Comparison of ENCODE assay signal across 22 cellular contexts in the genomic region with DNA sequence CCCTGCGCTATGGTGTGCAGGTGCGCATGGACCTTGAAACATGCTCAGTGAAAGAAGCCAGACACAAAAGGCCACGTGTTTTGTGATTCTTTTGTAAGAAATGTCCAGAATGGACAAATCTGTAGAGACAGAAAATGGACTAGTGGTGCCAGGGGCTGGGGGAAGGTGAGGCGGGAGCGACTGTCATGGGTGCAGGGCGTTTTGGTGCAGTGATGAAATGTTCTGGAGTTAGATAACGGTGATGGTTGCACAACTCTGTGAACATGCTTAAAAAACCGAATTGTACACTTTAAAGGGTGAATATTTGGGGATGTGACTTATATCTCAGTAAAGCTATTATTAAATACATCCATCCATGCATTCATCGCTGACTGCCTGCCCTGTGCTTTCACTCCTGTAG. TPM values are rescaled to one million over a fixed set of nuclear protein-coding genes. Genes with fewer than 3 reads are reported as not detected.
DNase-seq lines count a peak whose midpoint lies in the region; ATAC-seq and TF ChIP-seq lines count a peak whose summit lies in the region.
"Had no signal": no experiment of that assay in that cellular context is flagged by ENCODE, and none has a peak within 500 bp of the region (broad histone marks: within the 10 kb centered on the region; RNA-seq: fewer than 3 reads in every experiment).

No MANE protein-coding gene starts in this region.

- in situ Hi-C loops in IMR-90 (cut with MboI; ENCODE audit: low sequenced_read_pairs): loop anchor here (25.0 kb wide), 1 partner anchor 335 kb away; a partner anchor contains a TSS

- H2AFZ ChIP-seq in IMR-90 (replicated peaks; ENCODE audit: low read length, poor library complexity): no peak overlapping the region

- H4K20me1 ChIP-seq in IMR-90 (ENCODE audit: insufficient read depth, low read length): no peaks in the 10 kb centered on the region

- no peak overlapping the region for H3K4me2 ChIP-seq in IMR-90 (ENCODE audit: low read depth, low read length)
- H3K4me2 ChIP-seq: A549 had no signal

- H3K4me3 ChIP-seq in IMR-90 (ENCODE audit: insufficient read depth, low read depth, low read length) (no peak overlapping the region), right atrium auricular region (no peak overlapping the region)
- H3K4me3 ChIP-seq: A549 had no signal

- no peak overlapping the region for H4K5ac ChIP-seq in IMR-90 (ENCODE audit: low read depth, low read length)

- no peak overlapping the region for H4K91ac ChIP-seq in IMR-90 (ENCODE audit: insufficient read depth, low read depth, low read length)

- peaks cover 22% of the 10 kb centered on the region for H3K36me3 Mint-ChIP-seq in glutamatergic neuron (ENCODE audit: unreplicated experiment)

- no peak overlapping the region for H2BK20ac ChIP-seq in IMR-90 (ENCODE audit: low read depth, low read length)

- peaks cover 9% of the 10 kb centered on the region for H3K9me3 Mint-ChIP-seq in glutamatergic neuron (ENCODE audit: unreplicated experiment)

- no TSS peak for BruUV-seq in IMR-90 (replicated peaks; lab: Mats Ljungman, UMichigan)

- no peak overlapping the region for H2AK9ac ChIP-seq in IMR-90 (replicated peaks; ENCODE audit: low read depth, low read length, poor library complexity)

- no peak for TF ChIP-seq POLR2A in IMR-90 (IDR thresholded peaks at IDR 0.05; ENCODE audit: low read depth, low read length)

- H3K27ac Mint-ChIP-seq in glutamatergic neuron (ENCODE audit: unreplicated experiment): peak overlapping the region; percentile 49
- H3K27ac Mint-ChIP-seq: HFFc6 had no signal

- POLR2A ChIA-PET in IMR-90 (lab: Charles Lee; ENCODE audit: unreplicated experiment): no interaction called here

- CTCF ChIA-PET in IMR-90 (lab: Yijun Ruan, JAX): no interaction called here

- no peaks in the 10 kb centered on the region for H3K79me1 ChIP-seq in IMR-90 (ENCODE audit: low read depth in 1 of 2, low read length in 2 of 2)

- no peak overlapping the region for H3K18ac ChIP-seq in IMR-90 (ENCODE audit: low read depth, low read length)

- 100% methylated on average over 4 of the region's 9 CpGs; no CpG with 5 or more reads in 1 of the 2 experiments for WGBS in IMR-90 (ENCODE audit: extremely low coverage in 2 of 2, insufficient read length in 1 of 2), 2 experiments

- H3K4me1 ChIP-seq in IMR-90 (ENCODE audit: control insufficient read depth, insufficient read depth, low read length) (peaks cover 3% of the 10 kb centered on the region; the same call in 1 of the 2 replicates), right atrium auricular region (no peaks in the 10 kb centered on the region)
- H3K4me1 ChIP-seq: A549 had no signal

- no peak overlapping the region for H2BK120ac ChIP-seq in IMR-90 (ENCODE audit: low read depth, low read length)

- H3K27me3 ChIP-seq in IMR-90 (ENCODE audit: control insufficient read depth, insufficient read depth, low read length) (peaks cover 9% of the 10 kb centered on the region), right atrium auricular region (no peaks in the 10 kb centered on the region)

- no peak overlapping the region for H2BK15ac ChIP-seq in IMR-90 (ENCODE audit: low read depth, low read length)

- no peak overlapping the region for H2AK5ac ChIP-seq in IMR-90 (ENCODE audit: low read depth, low read length)

- H3K4me3 Mint-ChIP-seq in glutamatergic neuron (ENCODE audit: unreplicated experiment): no peak overlapping the region
- H3K4me3 Mint-ChIP-seq: HFFc6 had no signal

- no peak overlapping the region for H2BK5ac ChIP-seq in IMR-90 (ENCODE audit: low read depth, low read length, poor library complexity, severe bottlenecking)

- dilution Hi-C loops in IMR-90 (cut with HindIII; ENCODE audit: low sequenced_read_pairs, unreplicated experiment): no loop called here

- peak; percentile 18 to 45 for DNase-seq in AML-193 (lab: John Stamatoyannopoulos, UW)
- DNase-seq in IMR-90: no peak
- peak; percentile 9 for DNase-seq in OCI-M1 (lab: John Stamatoyannopoulos, UW)
- no peak for DNase-seq in glutamatergic neuron
- no peak for DNase-seq in activated CD8-positive, alpha-beta memory T cell treated with anti-CD3 and anti-CD28 coated beads, Interleukin-2, amount 50 U/mL, for 4 hours
- DNase-seq in right atrium auricular region (ENCODE audit: low spot score): no peak
- no peak for DNase-seq in posterior cingulate gyrus
- no peak for DNase-seq in MV-4-11 (lab: John Stamatoyannopoulos, UW)
- DNase-seq: COR-L47, DMS 273 treated with DMSO at 0.1 percent for 48 hours, GDM1, H7, HFFc6, MM.1S, NCI-H1417 treated with DMSO at 0.1 percent for 48 hours, NCI-H187 treated with DMSO at 0.1 percent for 48 hours, NCI-H2227 treated with DMSO at 0.1 percent for 48 hours, NCI-H510A treated with DMSO at 0.1 percent for 48 hours, NCI-H82 had no signal

- H3K27ac ChIP-seq in IMR-90 (ENCODE audit: insufficient read depth, low read length): no peak overlapping the region
- H3K27ac ChIP-seq in right atrium auricular region: no peak overlapping the region
- H3K27ac ChIP-seq: A549, C4-2B had no signal

- no peaks in the 10 kb centered on the region for H3K9me1 ChIP-seq in IMR-90 (ENCODE audit: insufficient read depth, low read length)

- TF ChIP-seq RAD21 in IMR-90 (IDR thresholded peaks at IDR 0.05; ENCODE audit: low read length): no peak

- no peak overlapping the region for H3K23ac ChIP-seq in IMR-90 (ENCODE audit: low read depth, low read length)

- H3K14ac ChIP-seq in IMR-90 (replicated peaks; ENCODE audit: low read depth, low read length): no peak overlapping the region

- TF ChIP-seq CTCF in IMR-90 (conservative IDR thresholded peaks at IDR 0.05; ENCODE audit: low read depth, low read length) (no peak), glutamatergic neuron (IDR thresholded peaks at IDR 0.05; ENCODE audit: partially characterized antibody, unreplicated experiment) (no peak), right atrium auricular region (IDR thresholded peaks at IDR 0.05) (no peak)

- peaks cover 9% of the 10 kb centered on the region for H3K9me3 ChIP-seq in IMR-90 (ENCODE audit: control insufficient read depth, insufficient read depth, low read length)
- peaks cover 0 to 13% of the 10 kb centered on the region in 2 donors for H3K9me3 ChIP-seq in right atrium auricular region

- H3K4ac ChIP-seq in IMR-90 (ENCODE audit: low read depth, low read length): no peak overlapping the region

- intact Hi-C loops in IMR-90 (cut with micrococcal nuclease): no loop called here
- intact Hi-C loops in posterior cingulate gyrus (cut with DNase I): no loop called here

- no peak overlapping the region for H3K56ac ChIP-seq in IMR-90 (ENCODE audit: extremely low read depth, insufficient read depth, low read length)

- H3K36me3 ChIP-seq in IMR-90 (ENCODE audit: control insufficient read depth, insufficient read depth, low read length): no peaks in the 10 kb centered on the region
- no peaks in the 10 kb centered on the region for H3K36me3 ChIP-seq in right atrium auricular region

- H3K9ac ChIP-seq in IMR-90 (ENCODE audit: low read depth, low read length): no peak overlapping the region

- ATAC-seq in IMR-90 (ENCODE audit: low read depth): no peak
- ATAC-seq: A549, Panc1 had no signal

- H3K27me3 Mint-ChIP-seq in glutamatergic neuron (ENCODE audit: unreplicated experiment): peaks cover 8% of the 10 kb centered on the region

- peaks cover 23% of the 10 kb centered on the region for H3K4me1 Mint-ChIP-seq in glutamatergic neuron (ENCODE audit: low read depth, unreplicated experiment)

- no peak overlapping the region for H4K8ac ChIP-seq in IMR-90 (ENCODE audit: low read depth in 2 of 2, low read length in 2 of 2)

TF ChIP-seq in IMR-90, 13 proteins besides CTCF, POLR2A, EP300 and RAD21:
- TF ChIP-seq CEBPB (IDR thresholded peaks at IDR 0.05; ENCODE audit: low read depth, low read length): peak; percentile 26; the same call in 1 of the 2 replicates
- no peak for TF ChIP-seq CHD1 (IDR thresholded peaks at IDR 0.05; ENCODE audit: low read depth, low read length)
- TF ChIP-seq, protein P1, sequence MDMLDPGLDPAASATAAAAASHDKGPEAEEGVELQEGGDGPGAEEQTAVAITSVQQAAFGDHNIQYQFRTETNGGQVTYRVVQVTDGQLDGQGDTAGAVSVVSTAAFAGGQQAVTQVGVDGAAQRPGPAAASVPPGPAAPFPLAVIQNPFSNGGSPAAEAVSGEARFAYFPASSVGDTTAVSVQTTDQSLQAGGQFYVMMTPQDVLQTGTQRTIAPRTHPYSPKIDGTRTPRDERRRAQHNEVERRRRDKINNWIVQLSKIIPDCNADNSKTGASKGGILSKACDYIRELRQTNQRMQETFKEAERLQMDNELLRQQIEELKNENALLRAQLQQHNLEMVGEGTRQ (IDR thresholded peaks at IDR 0.05; ENCODE audit: low read depth, low read length): no peak
- no peak for TF ChIP-seq RCOR1 (IDR thresholded peaks at IDR 0.05; ENCODE audit: insufficient replicate concordance, low read length)
- TF ChIP-seq MAFK (IDR thresholded peaks at IDR 0.05; ENCODE audit: low read depth, low read length): no peak

RNA-seq across cellular contexts. Expression of a gene that starts 31.7 kb away (rescaled TPM):
- total RNA-seq in IMR-90 (2012; rRNA removed): 0.54 and 0.56 TPM in 2 replicates
- polyA plus RNA-seq in IMR-90 (2012; rRNA removed): 1.8 and 2.3 TPM in 2 replicates
- polyA plus RNA-seq in IMR-90 (2012; cell fraction: cytosol; rRNA removed): 1.1 and 1.9 TPM in 2 replicates
- polyA plus RNA-seq in IMR-90 (2012; cell fraction: nucleus; rRNA removed; ENCODE audit: low replicate concordance): 1.2 and 2.9 TPM in 2 replicates
- 4.0 TPM for total RNA-seq in glutamatergic neuron (ENCODE audit: unreplicated experiment)
- under 1 TPM in 1 of 2 donors, not detected in 1; 0.43 TPM for total RNA-seq in right atrium auricular region

RNA-seq across cellular contexts. Expression of a gene that starts 34.7 kb away (rescaled TPM):
- total RNA-seq in IMR-90 (2012; rRNA removed): 0.56 and 0.72 TPM in 2 replicates
- 1.1 and 1.5 TPM in 2 replicates for polyA plus RNA-seq in IMR-90 (2012; rRNA removed)
- 1.1 TPM in 2 replicates for polyA plus RNA-seq in IMR-90 (2012; cell fraction: cytosol; rRNA removed)
- polyA plus RNA-seq in IMR-90 (2012; cell fraction: nucleus; rRNA removed; ENCODE audit: low replicate concordance): 2.1 and 5.3 TPM in 2 replicates
- total RNA-seq in glutamatergic neuron (ENCODE audit: unreplicated experiment): 26.5 TPM
- total RNA-seq in right atrium auricular region: 10 to 100 TPM; 13.4 to 19.8 TPM

Comparison
In these comparisons a context has a peak if more than half of its experiments do, and no peak if none do; other contexts are left out.
1. DNase-seq: peak in AML-193 (2 of 2) and OCI-M1 (single experiment); none in IMR-90 (single experiment), glutamatergic neuron (single experiment), activated CD8-positive, alpha-beta memory T cell treated with anti-CD3 and anti-CD28 coated beads, Interleukin-2, amount 50 U/mL, for 4 hours (single experiment), right atrium auricular region (single experiment), posterior cingulate gyrus (0 of 10) and MV-4-11 (single experiment).